Comparison of ENCODE assay signal across 1 cellular context in genomic region chr2:11819235-11819729, GRCh38.
TF ChIP-seq lines count a peak whose summit lies in the region.

No MANE protein-coding gene starts in this region.

TF ChIP-seq in HepG2, 621 proteins besides CTCF, POLR2A, EP300 and RAD21 (continued from another document and continues in another):
- no peak for TF ChIP-seq ZNF318 (CRISPR knock-in tag; IDR thresholded peaks at IDR 0.05)
- TF ChIP-seq ZNF33B (CRISPR knock-in tag; IDR thresholded peaks at IDR 0.05), result no peak
- no peak for TF ChIP-seq ZBTB7B (CRISPR knock-in tag; IDR thresholded peaks at IDR 0.05)
- peak; percentile 84 for TF ChIP-seq HDAC2 (CRISPR knock-in tag; IDR thresholded peaks at IDR 0.05)
- TF ChIP-seq IRF2 (CRISPR knock-in tag; IDR thresholded peaks at IDR 0.05), result peak; percentile 49; the same call in 1 of the 2 replicates
- peak; percentile 91 for TF ChIP-seq GATAD2A (CRISPR knock-in tag; IDR thresholded peaks at IDR 0.05)
- peak; percentile 57; the same call in 1 of the 2 replicates for TF ChIP-seq ATF2 (CRISPR knock-in tag; IDR thresholded peaks at IDR 0.05)
- peak; percentile 98 for TF ChIP-seq ZNF232 (CRISPR knock-in tag; IDR thresholded peaks at IDR 0.05; ENCODE audit: borderline replicate concordance)
- TF ChIP-seq ZNF546 (CRISPR knock-in tag; conservative IDR thresholded peaks at IDR 0.05), result no peak
- no peak for TF ChIP-seq BRD4 (CRISPR knock-in tag; IDR thresholded peaks at IDR 0.05)
- no peak for TF ChIP-seq ZZZ3 (CRISPR knock-in tag; IDR thresholded peaks at IDR 0.05; ENCODE audit: borderline replicate concordance)
- TF ChIP-seq POGZ (CRISPR knock-in tag; IDR thresholded peaks at IDR 0.05), result 0 out of 2 replicates have a peak, but pooled peaks have one; percentile 65
- no peak for TF ChIP-seq ZNF703 (CRISPR knock-in tag; IDR thresholded peaks at IDR 0.05; ENCODE audit: borderline replicate concordance)
- peak; percentile 74 for TF ChIP-seq TARDBP (CRISPR knock-in tag; IDR thresholded peaks at IDR 0.05)
- peak; percentile 51 for TF ChIP-seq NR2F6 (IDR thresholded peaks at IDR 0.05)
- peak; percentile 56 for TF ChIP-seq NR2F6 (CRISPR knock-in tag; IDR thresholded peaks at IDR 0.05)
- TF ChIP-seq ZNF101 (CRISPR knock-in tag; IDR thresholded peaks at IDR 0.05; ENCODE audit: borderline replicate concordance, low read depth), result no peak
- TF ChIP-seq MEIS2 (CRISPR knock-in tag; IDR thresholded peaks at IDR 0.05), result peak; percentile 86; the same call in 1 of the 2 replicates
- TF ChIP-seq KAT7 (CRISPR knock-in tag; IDR thresholded peaks at IDR 0.05; ENCODE audit: borderline replicate concordance), result no peak
- no peak; the same call in 1 of the 2 replicates for TF ChIP-seq SOX13 (IDR thresholded peaks at IDR 0.05)
- TF ChIP-seq SOX13 (CRISPR knock-in tag; conservative IDR thresholded peaks at IDR 0.05 in 1 of 2, IDR thresholded peaks at IDR 0.05 in 1 of 2), result peak in 1 of 2 experiments; percentile 88; a peak in 2 of 4 replicates
- TF ChIP-seq SP5 (CRISPR knock-in tag; IDR thresholded peaks at IDR 0.05; ENCODE audit: borderline replicate concordance, low read depth), result peak; percentile 63; the same call in 1 of the 2 replicates
- no peak for TF ChIP-seq TAF15 (IDR thresholded peaks at IDR 0.05; ENCODE audit: low read depth, low read length, poor library complexity, severe bottlenecking)
- no peak for TF ChIP-seq ZNF317 (CRISPR knock-in tag; IDR thresholded peaks at IDR 0.05)
- TF ChIP-seq NFE2L1 (CRISPR knock-in tag; IDR thresholded peaks at IDR 0.05; ENCODE audit: borderline replicate concordance), result no peak
- TF ChIP-seq SRSF9 (IDR thresholded peaks at IDR 0.05; ENCODE audit: borderline replicate concordance, insufficient read depth, low read depth, low read length, poor library complexity, severe bottlenecking), result no peak
- TF ChIP-seq FOSL2 (CRISPR knock-in tag; IDR thresholded peaks at IDR 0.05), result peak; percentile 80
- TF ChIP-seq CBFB (CRISPR knock-in tag; IDR thresholded peaks at IDR 0.05), result no peak; the same call in 1 of the 2 replicates
- no peak for TF ChIP-seq ZNF234 (CRISPR knock-in tag; conservative IDR thresholded peaks at IDR 0.05)
- peak; percentile 63; the same call in 1 of the 2 replicates for TF ChIP-seq HNF1A (IDR thresholded peaks at IDR 0.05; ENCODE audit: low read depth)
- TF ChIP-seq HNF1A (CRISPR knock-in tag; IDR thresholded peaks at IDR 0.05; ENCODE audit: borderline replicate concordance), result peak; percentile 86; the same call in 1 of the 2 replicates
- TF ChIP-seq ZNF264 (CRISPR knock-in tag; IDR thresholded peaks at IDR 0.05), result peak; percentile 67; the same call in 1 of the 2 replicates
- no peak for TF ChIP-seq ZNF274 (CRISPR knock-in tag; IDR thresholded peaks at IDR 0.05)
- TF ChIP-seq DBP (CRISPR knock-in tag; IDR thresholded peaks at IDR 0.05; ENCODE audit: not compliant biosample characterization), result peak; percentile 19
- peak; percentile 96 for TF ChIP-seq TFE3 (CRISPR knock-in tag; IDR thresholded peaks at IDR 0.05)
- TF ChIP-seq CEBPZ (IDR thresholded peaks at IDR 0.05; ENCODE audit: low read length), result no peak
- peak; percentile 85; the same call in 1 of the 2 replicates for TF ChIP-seq CHD4 (IDR thresholded peaks at IDR 0.05; ENCODE audit: borderline replicate concordance, low read length)
- peak; percentile 74; the same call in 1 of the 2 replicates for TF ChIP-seq RARA (CRISPR knock-in tag; IDR thresholded peaks at IDR 0.05)
- TF ChIP-seq ZNF672 (CRISPR knock-in tag; IDR thresholded peaks at IDR 0.05), result no peak
- no peak for TF ChIP-seq KMT2A (CRISPR knock-in tag; IDR thresholded peaks at IDR 0.05)
- TF ChIP-seq SIX1 (CRISPR knock-in tag; IDR thresholded peaks at IDR 0.05; ENCODE audit: borderline replicate concordance), result no peak; the same call in 1 of the 2 replicates
- TF ChIP-seq BCL6 (CRISPR knock-in tag; IDR thresholded peaks at IDR 0.05), result peak; percentile 92
